In genomic region chr14:92575773-92576303, GRCh38 we compare ENCODE assay signal across 1 cellular context.
TF ChIP-seq lines count a peak whose summit lies in the region.

No MANE protein-coding gene starts in this region.

TF ChIP-seq in K562, 482 proteins besides CTCF, POLR2A, EP300 and RAD21 (continued from another document):
- TF ChIP-seq, protein P1, sequence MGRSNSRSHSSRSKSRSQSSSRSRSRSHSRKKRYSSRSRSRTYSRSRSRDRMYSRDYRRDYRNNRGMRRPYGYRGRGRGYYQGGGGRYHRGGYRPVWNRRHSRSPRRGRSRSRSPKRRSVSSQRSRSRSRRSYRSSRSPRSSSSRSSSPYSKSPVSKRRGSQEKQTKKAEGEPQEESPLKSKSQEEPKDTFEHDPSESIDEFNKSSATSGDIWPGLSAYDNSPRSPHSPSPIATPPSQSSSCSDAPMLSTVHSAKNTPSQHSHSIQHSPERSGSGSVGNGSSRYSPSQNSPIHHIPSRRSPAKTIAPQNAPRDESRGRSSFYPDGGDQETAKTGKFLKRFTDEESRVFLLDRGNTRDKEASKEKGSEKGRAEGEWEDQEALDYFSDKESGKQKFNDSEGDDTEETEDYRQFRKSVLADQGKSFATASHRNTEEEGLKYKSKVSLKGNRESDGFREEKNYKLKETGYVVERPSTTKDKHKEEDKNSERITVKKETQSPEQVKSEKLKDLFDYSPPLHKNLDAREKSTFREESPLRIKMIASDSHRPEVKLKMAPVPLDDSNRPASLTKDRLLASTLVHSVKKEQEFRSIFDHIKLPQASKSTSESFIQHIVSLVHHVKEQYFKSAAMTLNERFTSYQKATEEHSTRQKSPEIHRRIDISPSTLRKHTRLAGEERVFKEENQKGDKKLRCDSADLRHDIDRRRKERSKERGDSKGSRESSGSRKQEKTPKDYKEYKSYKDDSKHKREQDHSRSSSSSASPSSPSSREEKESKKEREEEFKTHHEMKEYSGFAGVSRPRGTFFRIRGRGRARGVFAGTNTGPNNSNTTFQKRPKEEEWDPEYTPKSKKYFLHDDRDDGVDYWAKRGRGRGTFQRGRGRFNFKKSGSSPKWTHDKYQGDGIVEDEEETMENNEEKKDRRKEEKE (IDR thresholded peaks at IDR 0.05; ENCODE audit: borderline replicate concordance in 1 of 2, control insufficient read depth in 1 of 2, low read depth in 2 of 2, low read length in 1 of 2), result no peak
- no peak for TF ChIP-seq SMAD1 (IDR thresholded peaks at IDR 0.05; ENCODE audit: low read depth, low read length, partially characterized antibody)
- peak; percentile 68 for TF ChIP-seq ZNF134 (CRISPR knock-in tag; conservative IDR thresholded peaks at IDR 0.05)
- 0 out of 2 replicates have a peak, but pooled peaks have one; percentile 52 for TF ChIP-seq ZNF444 (CRISPR knock-in tag; IDR thresholded peaks at IDR 0.05)
- TF ChIP-seq RB1 (IDR thresholded peaks at IDR 0.05; ENCODE audit: low read depth), result no peak
- TF ChIP-seq ZNF24 (IDR thresholded peaks at IDR 0.05), result no peak
- TF ChIP-seq ERF (CRISPR knock-in tag; IDR thresholded peaks at IDR 0.05), result peak; percentile 95
- no peak for TF ChIP-seq PRMT5 (CRISPR knock-in tag; IDR thresholded peaks at IDR 0.05)
- peak; percentile 94 for TF ChIP-seq ZNF197 (CRISPR knock-in tag; IDR thresholded peaks at IDR 0.05; ENCODE audit: low read depth)
- TF ChIP-seq TCFL5 (CRISPR knock-in tag; conservative IDR thresholded peaks at IDR 0.05), result no peak
- TF ChIP-seq, protein P2, sequence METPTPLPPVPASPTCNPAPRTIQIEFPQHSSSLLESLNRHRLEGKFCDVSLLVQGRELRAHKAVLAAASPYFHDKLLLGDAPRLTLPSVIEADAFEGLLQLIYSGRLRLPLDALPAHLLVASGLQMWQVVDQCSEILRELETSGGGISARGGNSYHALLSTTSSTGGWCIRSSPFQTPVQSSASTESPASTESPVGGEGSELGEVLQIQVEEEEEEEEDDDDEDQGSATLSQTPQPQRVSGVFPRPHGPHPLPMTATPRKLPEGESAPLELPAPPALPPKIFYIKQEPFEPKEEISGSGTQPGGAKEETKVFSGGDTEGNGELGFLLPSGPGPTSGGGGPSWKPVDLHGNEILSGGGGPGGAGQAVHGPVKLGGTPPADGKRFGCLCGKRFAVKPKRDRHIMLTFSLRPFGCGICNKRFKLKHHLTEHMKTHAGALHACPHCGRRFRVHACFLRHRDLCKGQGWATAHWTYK (CRISPR knock-in tag; IDR thresholded peaks at IDR 0.05), result peak; percentile 91
- no peak for TF ChIP-seq MAFK (IDR thresholded peaks at IDR 0.05; ENCODE audit: low read length)
- 0 out of 2 replicates have a peak, but pooled peaks have one; percentile 28 for TF ChIP-seq ZNF445 (CRISPR knock-in tag; IDR thresholded peaks at IDR 0.05; ENCODE audit: low read depth)
